Comparison of ENCODE assay signal across 11 cellular contexts in genomic region chr11:46331653-46331984, GRCh38. TPM values are rescaled to one million over a fixed set of nuclear protein-coding genes. Genes with fewer than 3 reads are reported as not detected.
A peak's percentile ranks its signal among the peaks of the same experiment; 100 is the strongest.
DNase-seq lines count a peak whose midpoint lies in the region; TF ChIP-seq lines count a peak whose summit lies in the region.
"Had no signal": no experiment of that assay in that cellular context is flagged by ENCODE, and none has a peak within 500 bp of the region (broad histone marks: within the 10 kb centered on the region; RNA-seq: fewer than 3 reads in every experiment).

No MANE protein-coding gene starts in this region.

- BruUV-seq in Caco-2 (replicated peaks; lab: Mats Ljungman, UMichigan) = no TSS peak

- H3K9me3 Mint-ChIP-seq in Caco-2 (ENCODE audit: unreplicated experiment) (no peaks in the 10 kb centered on the region), mesothelial cell of epicardium (no peaks in the 10 kb centered on the region)
- no peaks in the 10 kb centered on the region for H3K9me3 Mint-ChIP-seq in activated T-helper 2 cell treated with anti-CD3 and anti-CD28 coated beads, Interferon-gamma antibody, Interleukin-2, Interleukin-4, amounts not matched to agents 10 μg/mL and 5 μg/mL and 100 μg/mL, durations not matched to agents 14 hours and 24 hours and 36 hours

- H3K27ac Mint-ChIP-seq in Caco-2 (ENCODE audit: unreplicated experiment) = no peak overlapping the region
- H3K27ac Mint-ChIP-seq in activated T-helper 2 cell treated with anti-CD3 and anti-CD28 coated beads, Interferon-gamma antibody, Interleukin-2, Interleukin-4, amounts not matched to agents 10 μg/mL and 5 μg/mL and 100 μg/mL, durations not matched to agents 14 hours and 24 hours and 36 hours = peak overlapping the region; percentile 36
- H3K27ac Mint-ChIP-seq in mesothelial cell of epicardium = no peak overlapping the region

- no peak for TF ChIP-seq EP300 in stomach (IDR thresholded peaks at IDR 0.05)

- POLR2A ChIA-PET in Caco-2 (lab: Charles Lee) = no interaction called here

- no peak overlapping the region for H3K9ac ChIP-seq in BLaER1

- H3K4me3 ChIP-seq in BLaER1 (no peak overlapping the region), Caco-2 (ENCODE audit: low read depth, low read length) (no peak overlapping the region), stomach (no peak overlapping the region), vagina (no peak overlapping the region)

- H3K36me3 Mint-ChIP-seq in Caco-2 (ENCODE audit: insufficient read depth, unreplicated experiment) = no peaks in the 10 kb centered on the region
- H3K36me3 Mint-ChIP-seq in activated T-helper 2 cell treated with anti-CD3 and anti-CD28 coated beads, Interferon-gamma antibody, Interleukin-2, Interleukin-4, amounts not matched to agents 10 μg/mL and 5 μg/mL and 100 μg/mL, durations not matched to agents 14 hours and 24 hours and 36 hours (ENCODE audit: low read depth) = peaks cover 3% of the 10 kb centered on the region
- H3K36me3 Mint-ChIP-seq in mesothelial cell of epicardium = no peaks in the 10 kb centered on the region

- WGBS in stomach, 5 donors = 95 to 100% (median 96%) methylated on average over 1 of the region's 1 CpG

- TF ChIP-seq CTCF in Caco-2 (IDR thresholded peaks at IDR 0.05; ENCODE audit: insufficient read depth in 1 of 2, low read depth in 1 of 2, low read length in 1 of 2, severe bottlenecking in 1 of 2, unreplicated experiment in 1 of 2) (no peak), mesothelial cell of epicardium (IDR thresholded peaks at IDR 0.05; ENCODE audit: unreplicated experiment) (no peak), stomach (IDR thresholded peaks at IDR 0.05) (no peak), vagina (IDR thresholded peaks at IDR 0.05) (no peak), GM13977 (IDR thresholded peaks at IDR 0.05; ENCODE audit: extremely low read depth, insufficient read depth, missing control alignments) (no peak)

- TF ChIP-seq POLR2A in stomach (IDR thresholded peaks at IDR 0.05) = no peak
- TF ChIP-seq POLR2A in vagina (IDR thresholded peaks at IDR 0.05) = no peak

- H3K4me1 ChIP-seq in BLaER1 (peaks cover 39% of the 10 kb centered on the region), Caco-2 (no peaks in the 10 kb centered on the region), stomach (peaks cover 12 to 30% (median 16%) of the 10 kb centered on the region in 4 donors), vagina (peaks cover 17% of the 10 kb centered on the region)

- peak overlapping the region; percentile 68; the same call in 1 of the 2 replicates for H3K4me2 ChIP-seq in BLaER1

- H3K27me3 Mint-ChIP-seq in Caco-2 (ENCODE audit: insufficient read depth, unreplicated experiment) = peaks cover 18% of the 10 kb centered on the region
- H3K27me3 Mint-ChIP-seq in activated T-helper 2 cell treated with anti-CD3 and anti-CD28 coated beads, Interferon-gamma antibody, Interleukin-2, Interleukin-4, amounts not matched to agents 10 μg/mL and 5 μg/mL and 100 μg/mL, durations not matched to agents 14 hours and 24 hours and 36 hours (ENCODE audit: low read depth) = peaks cover 61% of the 10 kb centered on the region
- H3K27me3 Mint-ChIP-seq in mesothelial cell of epicardium (ENCODE audit: low read depth) = peaks cover 69% of the 10 kb centered on the region

- H3K9me3 ChIP-seq in BLaER1 = no peaks in the 10 kb centered on the region
- H3K9me3 ChIP-seq in Caco-2 = no peaks in the 10 kb centered on the region
- no peaks in the 10 kb centered on the region for H3K9me3 ChIP-seq in stomach
- H3K9me3 ChIP-seq in vagina = no peaks in the 10 kb centered on the region

- no peaks in the 10 kb centered on the region for H3K4me1 Mint-ChIP-seq in Caco-2 (ENCODE audit: low read depth, unreplicated experiment)
- H3K4me1 Mint-ChIP-seq in activated T-helper 2 cell treated with anti-CD3 and anti-CD28 coated beads, Interferon-gamma antibody, Interleukin-2, Interleukin-4, amounts not matched to agents 10 μg/mL and 5 μg/mL and 100 μg/mL, durations not matched to agents 14 hours and 24 hours and 36 hours (ENCODE audit: low read depth) = peaks cover 34% of the 10 kb centered on the region
- peaks cover 21% of the 10 kb centered on the region for H3K4me1 Mint-ChIP-seq in mesothelial cell of epicardium

- H3K27me3 ChIP-seq in BLaER1 (peaks cover 97% of the 10 kb centered on the region), Caco-2 (replicated peaks; ENCODE audit: control insufficient read depth, insufficient read depth, low read length) (peaks cover 4% of the 10 kb centered on the region), stomach (peaks cover 0 to 68% (median 34%) of the 10 kb centered on the region in 3 donors), vagina (peaks cover 12% of the 10 kb centered on the region)

- in situ Hi-C loops in GM13977 (cut with MboI; ENCODE audit: low pct_unique_long_range_greater_than_20kb, low sequenced_read_pairs, unreplicated experiment) = no loop called here

- no peak overlapping the region for H3K27ac ChIP-seq in BLaER1
- H3K27ac ChIP-seq in stomach = no peak overlapping the region
- H3K27ac ChIP-seq in vagina = no peak overlapping the region

- intact Hi-C loops in Caco-2 (cut with micrococcal nuclease; ENCODE audit: unreplicated experiment) = no loop called here
- intact Hi-C loops in activated T-helper 2 cell treated with anti-CD3 and anti-CD28 coated beads, Interferon-gamma antibody, Interleukin-2, Interleukin-4, amounts not matched to agents 10 μg/mL and 5 μg/mL and 100 μg/mL, durations not matched to agents 14 hours and 24 hours and 36 hours (cut with micrococcal nuclease) = loop anchor here (2.0 kb wide), 1 partner anchor 15 kb away; the partner anchor contains the start of gene DGKZ
- intact Hi-C loops in stomach (cut with DNase I; ENCODE audit: low total_unique reads) = no loop called here
- intact Hi-C loops in vagina (cut with DNase I) = no loop called here

- CTCF ChIA-PET in Caco-2 (lab: Charles Lee) = no interaction called here

- DNase-seq in Caco-2 (no peak), mesothelial cell of epicardium (ENCODE audit: low spot score in 2 of 2, unreplicated experiment in 2 of 2) (no peak), D341Med (ENCODE audit: low spot score) (no peak), stomach (no peak), vagina (ENCODE audit: extremely low spot score in 2 of 2) (no peak), GM13977 (ENCODE audit: low spot score) (no peak)
- no peak for DNase-seq in activated T-helper 2 cell treated with anti-CD3 and anti-CD28 coated beads, Interferon-gamma antibody, Interleukin-2, Interleukin-4, amounts not matched to agents 10 μg/mL and 5 μg/mL and 100 μg/mL, durations not matched to agents 14 hours and 24 hours and 36 hours (ENCODE audit: low spot score)
- DNase-seq: NCI-H1417, substantia nigra had no signal

- H3K36me3 ChIP-seq in BLaER1 (no peaks in the 10 kb centered on the region), Caco-2 (ENCODE audit: control insufficient read depth, insufficient read depth, low read length) (no peaks in the 10 kb centered on the region), stomach (no peaks in the 10 kb centered on the region), vagina (no peaks in the 10 kb centered on the region)

- peak overlapping the region; percentile 5 for H3K4me3 Mint-ChIP-seq in Caco-2 (ENCODE audit: unreplicated experiment)
- H3K4me3 Mint-ChIP-seq in activated T-helper 2 cell treated with anti-CD3 and anti-CD28 coated beads, Interferon-gamma antibody, Interleukin-2, Interleukin-4, amounts not matched to agents 10 μg/mL and 5 μg/mL and 100 μg/mL, durations not matched to agents 14 hours and 24 hours and 36 hours (ENCODE audit: low read depth) = peak overlapping the region; percentile 68
- H3K4me3 Mint-ChIP-seq in mesothelial cell of epicardium = peak overlapping the region; percentile 32

- peaks cover 37% of the 10 kb centered on the region for H4K20me1 ChIP-seq in BLaER1

RNA-seq across cellular contexts. Expression of gene DGKZ, which starts 15.6 kb away (rescaled TPM):
- total RNA-seq in Caco-2 (2022) (59.3 and 59.5 TPM in 2 replicates), mesothelial cell of epicardium (46.3 to 50.6 TPM (median 46.5 TPM) in 3 replicates), stomach (100 to 1,000 TPM in 3 of 5 donors, 10 to 100 TPM in 2; 24.0 to 405 (median 102) TPM), vagina (78.8 TPM)
- total RNA-seq in activated T-helper 2 cell treated with anti-CD3 and anti-CD28 coated beads, Interferon-gamma antibody, Interleukin-2, Interleukin-4, amounts not matched to agents 10 μg/mL and 5 μg/mL and 100 μg/mL, durations not matched to agents 14 hours and 24 hours and 36 hours = 82.3 and 86.1 TPM in 2 replicates
- 10 to 100 TPM; 26.9 to 47.5 (median 35.0) TPM for polyA plus RNA-seq in stomach

RNA-seq across cellular contexts. Expression of gene MDK, which starts 49.9 kb away (rescaled TPM):
- total RNA-seq in Caco-2 (2022) (601 and 699 TPM in 2 replicates), mesothelial cell of epicardium (1,547 to 1,604 TPM (median 1,586 TPM) in 3 replicates), stomach (100 to 1,000 TPM in 1 of 5 donors, 10 to 100 TPM in 3, 1 to 10 TPM in 1; 5.5 to 151 (median 21.0) TPM), vagina (142 TPM)
- 2.8 and 4.5 TPM in 2 replicates for total RNA-seq in activated T-helper 2 cell treated with anti-CD3 and anti-CD28 coated beads, Interferon-gamma antibody, Interleukin-2, Interleukin-4, amounts not matched to agents 10 μg/mL and 5 μg/mL and 100 μg/mL, durations not matched to agents 14 hours and 24 hours and 36 hours
- 10 to 100 TPM; 22.5 to 56.5 (median 29.2) TPM for polyA plus RNA-seq in stomach

RNA-seq across cellular contexts. Expression of gene CREB3L1, which starts 54.2 kb away (rescaled TPM):
- total RNA-seq in Caco-2 (2022) = 24.9 and 29.5 TPM in 2 replicates
- total RNA-seq in activated T-helper 2 cell treated with anti-CD3 and anti-CD28 coated beads, Interferon-gamma antibody, Interleukin-2, Interleukin-4, amounts not matched to agents 10 μg/mL and 5 μg/mL and 100 μg/mL, durations not matched to agents 14 hours and 24 hours and 36 hours = not detected in 2 replicates
- 34.5 to 43.0 TPM (median 36.3 TPM) in 3 replicates for total RNA-seq in mesothelial cell of epicardium
- total RNA-seq in stomach = 100 to 1,000 TPM in 1 of 5 donors, 10 to 100 TPM in 4; 21.0 to 125 (median 54.2) TPM
- 10 to 100 TPM; 39.4 to 59.3 (median 40.8) TPM for polyA plus RNA-seq in stomach
- total RNA-seq in vagina = 11.8 TPM

RNA-seq across cellular contexts. Expression of gene CHRM4, which starts 60.0 kb away (rescaled TPM):
- total RNA-seq in Caco-2 (2022) = 0.27 and 0.28 TPM in 2 replicates
- 0.11 and 0.23 TPM in 2 replicates for total RNA-seq in activated T-helper 2 cell treated with anti-CD3 and anti-CD28 coated beads, Interferon-gamma antibody, Interleukin-2, Interleukin-4, amounts not matched to agents 10 μg/mL and 5 μg/mL and 100 μg/mL, durations not matched to agents 14 hours and 24 hours and 36 hours
- 0.42 to 0.68 TPM (median 0.51 TPM) in 3 replicates for total RNA-seq in mesothelial cell of epicardium
- 1 to 10 TPM in 1 of 5 donors, under 1 TPM in 1, not detected in 3; 0.37 to 2.8 TPM for total RNA-seq in stomach
- not detected for polyA plus RNA-seq in stomach
- total RNA-seq in vagina = not detected
- total RNA-seq: bronchial epithelial cell had no signal

Comparison
In these comparisons a context has a peak if more than half of its experiments do, and no peak if none do; other contexts are left out.
1. H3K4me3 Mint-ChIP-seq: peak in every context shown above with its lines; median percentile 68 in activated T-helper 2 cell treated with anti-CD3 and anti-CD28 coated beads, Interferon-gamma antibody, Interleukin-2, Interleukin-4, amounts not matched to agents 10 μg/mL and 5 μg/mL and 100 μg/mL, durations not matched to agents 14 hours and 24 hours and 36 hours; 32 in mesothelial cell of epicardium; 5 in Caco-2.
2. RNA of gene CREB3L1, which starts 54.2 kb away (total RNA-seq): 21.0 to 125 TPM in stomach, 34.5 to 43.0 TPM in mesothelial cell of epicardium, 24.9 to 29.5 TPM in Caco-2 and 11.8 TPM in vagina (single experiment); not detected in activated T-helper 2 cell treated with anti-CD3 and anti-CD28 coated beads, Interferon-gamma antibody, Interleukin-2, Interleukin-4, amounts not matched to agents 10 μg/mL and 5 μg/mL and 100 μg/mL, durations not matched to agents 14 hours and 24 hours and 36 hours; every median in the first group is over 10 times any median in the second.